19 cellular contexts compared by ENCODE assay signal in the genomic region with DNA sequence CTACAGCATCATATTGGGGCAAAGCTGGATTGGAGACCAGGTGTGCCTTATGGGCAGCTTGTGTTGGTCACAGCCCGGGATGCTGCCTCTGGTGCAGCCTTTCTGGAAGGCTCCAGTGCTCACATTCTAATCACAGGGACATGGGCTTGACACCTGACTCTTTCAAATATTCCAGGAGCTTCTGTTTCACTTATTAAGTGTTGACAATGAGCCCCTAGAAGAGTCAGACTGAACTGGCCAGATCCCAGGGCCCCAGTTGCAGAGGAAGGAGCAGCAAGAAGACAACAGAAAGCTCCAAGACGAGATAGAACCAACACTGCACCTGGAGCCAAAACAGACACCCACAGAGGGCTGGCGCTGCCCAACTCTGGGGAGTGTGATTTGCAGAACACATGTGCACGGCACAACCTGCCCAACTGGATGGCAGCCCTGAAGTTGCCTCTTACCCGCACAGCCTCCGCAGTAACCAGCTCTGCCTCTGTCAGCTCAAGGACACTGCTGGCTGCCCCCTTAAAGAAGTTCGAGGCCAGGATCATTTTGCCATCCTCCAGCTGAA. TPM values are rescaled to one million over a fixed set of nuclear protein-coding genes. Genes with fewer than 3 reads are reported as not detected.
DNase-seq lines count a peak whose midpoint lies in the region; ATAC-seq and TF ChIP-seq lines count a peak whose summit lies in the region.
"Had no signal": no experiment of that assay in that cellular context is flagged by ENCODE, and none has a peak within 500 bp of the region (broad histone marks: within the 10 kb centered on the region; RNA-seq: fewer than 3 reads in every experiment).

No MANE protein-coding gene starts in this region.

- ATAC-seq in Right ventricle myocardium superior (ENCODE audit: poor library complexity), result no peak
- no peak for ATAC-seq in HG02588 (IDR thresholded peaks at IDR 0.05; ENCODE audit: unreplicated experiment)
- ATAC-seq in GM18505 (IDR thresholded peaks at IDR 0.05; ENCODE audit: unreplicated experiment), result no peak

- peak; percentile 29 for DNase-seq in Right ventricle myocardium superior
- no peak for DNase-seq in left ventricle myocardium inferior
- DNase-seq in endodermal cell, result peak; percentile 15
- DNase-seq in neural crest cell (ENCODE audit: low read depth, low spot score), result peak; percentile 0
- peak; percentile 36 for DNase-seq in ureter (ENCODE audit: low spot score)
- no peak for DNase-seq in NCI-H128 (lab: John Stamatoyannopoulos, UW; ENCODE audit: unreplicated experiment)
- DNase-seq: ACHN; BE2C; CD4-positive, alpha-beta T cell; DMS79; GM23248; NCI-H1417 treated with DMSO at 0.1 percent for 48 hours; NCI-H1930; NCI-H446; NCI-H69; SHP77 treated with DMSO at 0.1 percent for 48 hours had no signal

- H3K36me3 ChIP-seq in left ventricle myocardium inferior (peaks cover 5% of the 10 kb centered on the region), endodermal cell (ENCODE audit: control insufficient read depth, insufficient read depth, low read length) (no peaks in the 10 kb centered on the region)
- H3K36me3 ChIP-seq: BE2C had no signal

- H3K27me3 Mint-ChIP-seq in endodermal cell (ENCODE audit: insufficient read depth) (no peaks in the 10 kb centered on the region), neural crest cell (ENCODE audit: low read depth) (peaks cover 2% of the 10 kb centered on the region)
- H3K27me3 Mint-ChIP-seq: CD4-positive, alpha-beta T cell had no signal

- H3K4me3 Mint-ChIP-seq in endodermal cell (no peak overlapping the region), neural crest cell (no peak overlapping the region)
- H3K4me3 Mint-ChIP-seq: CD4-positive, alpha-beta T cell had no signal

- H3K4me1 Mint-ChIP-seq in endodermal cell (no peaks in the 10 kb centered on the region), neural crest cell (no peaks in the 10 kb centered on the region)

- H3K4me1 ChIP-seq in left ventricle myocardium inferior (no peaks in the 10 kb centered on the region), endodermal cell (ENCODE audit: control insufficient read depth, insufficient read depth, low read length) (no peaks in the 10 kb centered on the region)
- H3K4me1 ChIP-seq: BE2C had no signal

- no peaks in the 10 kb centered on the region for H3K36me3 Mint-ChIP-seq in endodermal cell (ENCODE audit: low read depth)
- no peaks in the 10 kb centered on the region for H3K36me3 Mint-ChIP-seq in neural crest cell (ENCODE audit: low read depth)

- no peak overlapping the region for H3K9ac ChIP-seq in endodermal cell (ENCODE audit: extremely low read depth, low read length, poor library complexity, severe bottlenecking)
- H3K9ac ChIP-seq: GM23248 had no signal

- intact Hi-C loops in Right ventricle myocardium superior (cut with DNase I) (no loop called here), left ventricle myocardium inferior (cut with micrococcal nuclease) (no loop called here)

- H3K27ac Mint-ChIP-seq in endodermal cell (no peak overlapping the region), neural crest cell (ENCODE audit: unreplicated experiment) (no peak overlapping the region)
- H3K27ac Mint-ChIP-seq: CD4-positive, alpha-beta T cell had no signal

- WGBS in endodermal cell (ENCODE audit: insufficient coverage in 1 of 2, insufficient read length in 1 of 2), 2 experiments, result 91 to 100% methylated on average over 6 to 7 of the region's 7 CpGs

- H3K9me3 Mint-ChIP-seq in endodermal cell (no peaks in the 10 kb centered on the region), neural crest cell (no peaks in the 10 kb centered on the region)
- H3K9me3 Mint-ChIP-seq: CD4-positive, alpha-beta T cell had no signal

- no peaks in the 10 kb centered on the region for H3K27me3 ChIP-seq in left ventricle myocardium inferior (ENCODE audit: low read depth)
- no peaks in the 10 kb centered on the region for H3K27me3 ChIP-seq in endodermal cell (ENCODE audit: control insufficient read depth, insufficient read depth, low read length, poor library complexity, severe bottlenecking)
- H3K27me3 ChIP-seq: BE2C had no signal

- H3K27ac ChIP-seq in left ventricle myocardium inferior (replicated peaks), result no peak overlapping the region
- no peak overlapping the region for H3K27ac ChIP-seq in endodermal cell (ENCODE audit: low read depth, low read length)
- H3K27ac ChIP-seq: GM23248 had no signal

- TF ChIP-seq CTCF in left ventricle myocardium inferior (IDR thresholded peaks at IDR 0.05; ENCODE audit: borderline replicate concordance), result no peak
- no peak for TF ChIP-seq CTCF in endodermal cell (conservative IDR thresholded peaks at IDR 0.05)
- no peak for TF ChIP-seq CTCF in neural crest cell (conservative IDR thresholded peaks at IDR 0.05)

- H3K4me3 ChIP-seq in left ventricle myocardium inferior (no peak overlapping the region), endodermal cell (ENCODE audit: low read length) (no peak overlapping the region)
- H3K4me3 ChIP-seq: GM23248 had no signal

- no peaks in the 10 kb centered on the region for H3K9me3 ChIP-seq in left ventricle myocardium inferior (replicated peaks)
- no peaks in the 10 kb centered on the region for H3K9me3 ChIP-seq in endodermal cell (ENCODE audit: control insufficient read depth, low read length)
- H3K9me3 ChIP-seq: BE2C had no signal

- TF ChIP-seq POLR2A in GM18505 (IDR thresholded peaks at IDR 0.05; ENCODE audit: borderline replicate concordance, extremely low read depth, insufficient read depth, insufficient read length), result no peak

RNA-seq across cellular contexts. Expression of a gene that starts 30.3 kb away (rescaled TPM):
- 21.5 TPM for total RNA-seq in Right ventricle myocardium superior
- 24.3 TPM for total RNA-seq in left ventricle myocardium inferior
- total RNA-seq in endodermal cell, result 1 to 10 TPM; 1.0 to 1.6 TPM
- polyA plus RNA-seq in endodermal cell (2013, experiment 1 of 2), result 1.6 TPM
- polyA plus RNA-seq in endodermal cell (2013, experiment 2 of 2), result 0.95 TPM
- total RNA-seq in neural crest cell, result 0.49 and 0.66 TPM in 2 replicates
- total RNA-seq in ureter, result 129 TPM
- total RNA-seq: CD4-positive, alpha-beta T cell; G401; GM23248 had no signal
- polyA plus RNA-seq: GM23248 had no signal

Comparison
In these comparisons a context has a peak if more than half of its experiments do, and no peak if none do; other contexts are left out.
1. DNase-seq: peak in Right ventricle myocardium superior (single experiment), endodermal cell (single experiment), neural crest cell (single experiment) and ureter (single experiment); none in left ventricle myocardium inferior (single experiment) and NCI-H128 (single experiment).